ENCODE assay signal across 8 cellular contexts in genomic region chr19:5691205-5691929, GRCh38. TPM values are rescaled to one million over a fixed set of nuclear protein-coding genes. Genes with fewer than 3 reads are reported as not detected.
DNase-seq lines count a peak whose midpoint lies in the region; ATAC-seq, FAIRE-seq and TF ChIP-seq lines count a peak whose summit lies in the region.

No MANE protein-coding gene starts in this region.

- H3K9me1 ChIP-seq in K562 (ENCODE audit: control insufficient read depth, insufficient read depth, low read length) = peaks cover 17% of the 10 kb centered on the region

- H3K9ac ChIP-seq in SK-N-SH (peak overlapping the region; percentile 94), K562 (ENCODE audit: insufficient read depth in 1 of 2, low read depth in 2 of 2, low read length in 2 of 2) (peak overlapping the region; percentile 94 to 98)

- no TSS peak for BruUV-seq in K562 (replicated peaks; lab: Mats Ljungman, UMichigan)

- FAIRE-seq in K562 (lab: Jason Lieb, UNC) = peak; percentile 11

- H3K36me3 ChIP-seq in HEK293 (ENCODE audit: control insufficient read depth in 2 of 2, insufficient read depth in 1 of 2, low read length in 2 of 2) = peaks cover 5 to 61% of the 10 kb centered on the region in 2 experiments; a peak in 2 of 3 replicates
- peaks cover 9 to 47% of the 10 kb centered on the region in 2 experiments for H3K36me3 ChIP-seq in SK-N-SH (replicated peaks in 1 of 2; ENCODE audit: control insufficient read depth in 1 of 2, insufficient read depth in 2 of 2, low read length in 1 of 2)
- H3K36me3 ChIP-seq in K562 (ENCODE audit: control insufficient read depth, insufficient read depth, low read length) = peaks cover 61% of the 10 kb centered on the region

- WGBS in SK-N-SH (ENCODE audit: low lambda C conversion rate) = 3% methylated on average over 17 of the region's 43 CpGs
- under 1% methylated on average over 38 of the region's 43 CpGs for WGBS in K562 (ENCODE audit: insufficient coverage, low coverage, missing lambda C conversion rate)

- H4K20me1 ChIP-seq in SK-N-SH (ENCODE audit: insufficient read depth) (peaks cover 62% of the 10 kb centered on the region), K562 (replicated peaks; ENCODE audit: control insufficient read depth, insufficient read depth, low read length) (peaks cover 49% of the 10 kb centered on the region)

- peaks cover 44% of the 10 kb centered on the region for H3F3A ChIP-seq in SK-N-SH (replicated peaks; ENCODE audit: insufficient read depth)

- peak overlapping the region; percentile 100 for H3K27ac ChIP-seq in HEK293 (ENCODE audit: extremely low read depth, low read depth, low read length)
- peak overlapping the region; percentile 58 to 83; a peak in 3 of 4 replicates for H3K27ac ChIP-seq in SK-N-SH (ENCODE audit: low read depth in 2 of 2, low read length in 1 of 2)
- peak overlapping the region; percentile 96 for H3K27ac ChIP-seq in K562 (ENCODE audit: extremely low read depth, low read depth, low read length)

- no peaks in the 10 kb centered on the region for H3K9me2 ChIP-seq in SK-N-SH

- TF ChIP-seq EP300 in SK-N-SH (IDR thresholded peaks at IDR 0.05; ENCODE audit: borderline replicate concordance in 1 of 2, low read depth in 1 of 2, low read length in 1 of 2) = no peak
- TF ChIP-seq EP300 in K562 (IDR thresholded peaks at IDR 0.05; ENCODE audit: low read length) = no peak

- in situ Hi-C loops in ACHN (cut with HindIII; ENCODE audit: low pct_ligation_motif_present, low pct_unique_long_range_greater_than_20kb, low sequenced_read_pairs) (no loop called here), K562 (cut with MboI) (no loop called here)

- H3K4me2 ChIP-seq in SK-N-SH (peak overlapping the region; percentile 93), K562 (ENCODE audit: insufficient read depth, low read length) (peak overlapping the region; percentile 93)

- TF ChIP-seq POLR2A in K562 (conservative IDR thresholded peaks at IDR 0.05) = no peak; the same call in none of the 2 replicates

- H3K4me3 ChIP-seq in HEK293 (ENCODE audit: low read depth, low read length) (peak overlapping the region; percentile 97), SK-N-SH (ENCODE audit: low read depth in 2 of 2, low read length in 1 of 2) (peak overlapping the region; percentile 97), K562 (peak overlapping the region; percentile 100)

- POLR2A ChIA-PET in HEK293 (lab: Yijun Ruan, JAX) (interaction anchor here (0.5 to 3.7 kb wide), 9 partner anchors 8 to 643 kb away, joined by 3 to 62 read pairs (median 3); partner anchors contain the start of genes CATSPERD, LONP1, SAFB and SAFB2), SK-N-SH (lab: Yijun Ruan, JAX) (interaction anchor here (0.6 to 1.6 kb wide), 7 partner anchors 9 to 89 kb away, joined by 3 to 12 read pairs (median 5); partner anchors contain the start of genes CATSPERD, LONP1, SAFB and SAFB2), K562 (lab: Yijun Ruan, JAX) (interaction anchor here (0.5 to 3.0 kb wide), 18 partner anchors 9 to 900 kb away, joined by 3 to 31 read pairs (median 6); partner anchors contain the start of genes CATSPERD, DUS3L, LONP1 and MICOS13)

- H3K9me3 ChIP-seq in HEK293 (ENCODE audit: control insufficient read depth, insufficient read depth, low read depth, low read length) = no peaks in the 10 kb centered on the region
- H3K9me3 ChIP-seq in SK-N-SH = no peaks in the 10 kb centered on the region
- no peaks in the 10 kb centered on the region for H3K9me3 ChIP-seq in K562 (replicated peaks; ENCODE audit: control insufficient read depth, insufficient read depth, low read depth, low read length)

- ATAC-seq in K562 (peak; percentile 8), HG03280 (IDR thresholded peaks at IDR 0.05; ENCODE audit: unreplicated experiment) (no peak), HG02938 (IDR thresholded peaks at IDR 0.05; ENCODE audit: unreplicated experiment) (no peak)

- TF ChIP-seq RAD21 in SK-N-SH (IDR thresholded peaks at IDR 0.05; ENCODE audit: low read length) = no peak
- no peak for TF ChIP-seq RAD21 in K562 (CRISPR knock-in tag; conservative IDR thresholded peaks at IDR 0.05 in 1 of 2, IDR thresholded peaks at IDR 0.05 in 1 of 2)

- no peaks in the 10 kb centered on the region; the same call in 1 of the 2 replicates for H3K4me1 ChIP-seq in HEK293 (ENCODE audit: control insufficient read depth, insufficient read depth, low read length)
- peaks cover 0 to 25% of the 10 kb centered on the region in 2 experiments; a peak in 1 of 4 replicates for H3K4me1 ChIP-seq in SK-N-SH (ENCODE audit: control insufficient read depth in 1 of 2, insufficient read depth in 2 of 2, low read depth in 1 of 2, low read length in 1 of 2)
- H3K4me1 ChIP-seq in K562 (replicated peaks in 1 of 2; ENCODE audit: control insufficient read depth in 2 of 2, insufficient read depth in 2 of 2, low read length in 2 of 2) = peaks cover 15 to 75% of the 10 kb centered on the region in 2 experiments

- H3K27me3 ChIP-seq in SK-N-SH (ENCODE audit: insufficient read depth) (no peaks in the 10 kb centered on the region), K562 (ENCODE audit: control insufficient read depth in 2 of 2, insufficient read depth in 2 of 2, low read length in 2 of 2) (no peaks in the 10 kb centered on the region)

- H2AFZ ChIP-seq in SK-N-SH (ENCODE audit: low read depth) (no peak overlapping the region), K562 (ENCODE audit: low read depth, low read length) (no peak overlapping the region)

- CTCF ChIA-PET in HEK293 (lab: Yijun Ruan, JAX) = interaction anchor here (0.6 to 1.3 kb wide), 9 partner anchors 9 to 134 kb away, joined by 3 to 5 read pairs (median 3); no protein-coding TSS in a partner anchor
- CTCF ChIA-PET in SK-N-SH (lab: Yijun Ruan, JAX) = interaction anchor here (0.5 to 3.8 kb wide), 8 partner anchors 9 to 365 kb away, joined by 3 to 31 read pairs (median 3); partner anchors contain the start of genes CATSPERD and LONP1
- CTCF ChIA-PET in K562 (lab: Yijun Ruan, JAX; ENCODE audit: low intra/inter-chr PET ratio) = interaction anchor here (0.6 kb wide), 1 partner anchor 76 kb away, joined by 3 read pairs; no protein-coding TSS in a partner anchor

- intact Hi-C loops in K562 (cut with micrococcal nuclease) = loop anchor here (2.0 kb wide), 1 partner anchor 99 kb away; the partner anchor contains the start of gene DUS3L

- peak; percentile 21 for DNase-seq in ACHN
- DNase-seq in SK-N-SH = peak; percentile 67
- peak; percentile 62 to 68 (median 64) for DNase-seq in K562 (ENCODE audit: extremely low read depth in 1 of 4, low spot score in 3 of 4)
- peak; percentile 55 for DNase-seq in iris pigment epithelial cell (ENCODE audit: low read depth)
- DNase-seq in stimulated activated CD4-positive, alpha-beta T cell treated with anti-CD3 and anti-CD28 coated beads, Interleukin-2, amount 100 ng/mL, for 24 hours = peak; percentile 74 to 75

- no peak for TF ChIP-seq CTCF in HEK293 (tag by site-specific recombination; IDR thresholded peaks at IDR 0.05)
- no peak for TF ChIP-seq CTCF in SK-N-SH (IDR thresholded peaks at IDR 0.05)
- no peak for TF ChIP-seq CTCF in K562 (IDR thresholded peaks at IDR 0.05 in 2 of 3, conservative IDR thresholded peaks at IDR 0.05 in 1 of 3; ENCODE audit: insufficient read depth in 2 of 3, low read depth in 1 of 3, low read length in 3 of 3)

- H3K79me2 ChIP-seq in SK-N-SH (ENCODE audit: insufficient read depth) = peaks cover 53% of the 10 kb centered on the region
- peaks cover 60% of the 10 kb centered on the region for H3K79me2 ChIP-seq in K562 (ENCODE audit: control insufficient read depth, insufficient read depth, low read length)

RNA-seq across cellular contexts. Expression of gene RPL36, which starts 1.3 kb away (rescaled TPM):
- 871 and 1,383 TPM in 2 replicates for polyA plus RNA-seq in SK-N-SH (2012; rRNA removed)
- polyA plus RNA-seq in SK-N-SH (2012; cell fraction: cytosol; rRNA removed) = 933 and 1,018 TPM in 2 replicates
- polyA plus RNA-seq in SK-N-SH (2012; cell fraction: nucleus; rRNA removed) = 319 and 414 TPM in 2 replicates
- 84.7 and 180 TPM in 2 replicates for total RNA-seq in K562 (2011; cell fraction: chromatin; rRNA removed; ENCODE audit: low replicate concordance)
- total RNA-seq in K562 (2011; cell fraction: nucleolus; rRNA removed) = 420 and 494 TPM in 2 replicates
- total RNA-seq in K562 (2011; cell fraction: nucleoplasm; rRNA removed) = 317 and 516 TPM in 2 replicates
- total RNA-seq in K562 (2014; rRNA removed) = 2,132 and 2,298 TPM in 2 replicates
- total RNA-seq in K562 (2014; rRNA removed; fragmentation: Illumina TruSeq; extraction: Trizol) = 392 and 590 TPM in 2 replicates
- total RNA-seq in K562 (2015; rRNA removed; fragmentation: Illumina TruSeq; extraction: Trizol) = 1,406 and 1,507 TPM in 2 replicates
- 1,327 and 1,377 TPM in 2 replicates for total RNA-seq in K562 (2021)
- 695 and 1,029 TPM in 2 replicates for polyA plus RNA-seq in K562 (2011; rRNA removed)
- polyA plus RNA-seq in K562 (2011; cell fraction: cytosol; rRNA removed) = 629 and 993 TPM in 2 replicates
- 639 and 683 TPM in 2 replicates for polyA plus RNA-seq in K562 (2011; cell fraction: nucleus; rRNA removed)
- polyA plus RNA-seq in K562 (2012) = 2,027 and 2,339 TPM in 2 replicates
- 350 and 728 TPM in 2 replicates for polyA plus RNA-seq in K562 (2014; fragmentation: Illumina TruSeq; extraction: Trizol)
- polyA plus RNA-seq in K562 (2014; fragmentation: Nextera tagmentation; extraction: Ambion mirVana) = 1,000 to 10,000 TPM; 3,132 to 3,412 TPM
- 1,530 and 1,653 TPM in 2 replicates for polyA plus RNA-seq in K562 (2014; rRNA removed)
- 132 and 161 TPM in 2 replicates for polyA minus RNA-seq in K562 (2011; rRNA and poly(A)+ RNA removed)
- polyA minus RNA-seq in K562 (2011; cell fraction: cytosol; rRNA and poly(A)+ RNA removed) = 779 and 953 TPM in 2 replicates
- 134 and 203 TPM in 2 replicates for polyA minus RNA-seq in K562 (2011; cell fraction: nucleus; rRNA and poly(A)+ RNA removed)

RNA-seq across cellular contexts. Expression of gene HSD11B1L, which starts 10.5 kb away (rescaled TPM):
- polyA plus RNA-seq in SK-N-SH (2012; rRNA removed) (52.0 and 53.3 TPM in 2 replicates), K562 (2011; rRNA removed) (2.3 and 3.1 TPM in 2 replicates), K562 (2014; fragmentation: Illumina TruSeq; extraction: Trizol) (1.7 and 2.2 TPM in 2 replicates), K562 (2014; fragmentation: Nextera tagmentation; extraction: Ambion mirVana) (under 1 TPM; 0.31 to 0.36 TPM), K562 (2014; rRNA removed) (4.7 and 6.3 TPM in 2 replicates)
- polyA plus RNA-seq in SK-N-SH (2012; cell fraction: cytosol; rRNA removed) = 35.3 and 47.9 TPM in 2 replicates
- 43.7 and 46.7 TPM in 2 replicates for polyA plus RNA-seq in SK-N-SH (2012; cell fraction: nucleus; rRNA removed)
- total RNA-seq in K562 (2011; cell fraction: chromatin; rRNA removed; ENCODE audit: low replicate concordance) = 1.9 and 5.4 TPM in 2 replicates
- total RNA-seq in K562 (2011; cell fraction: nucleolus; rRNA removed) = 5.4 and 5.5 TPM in 2 replicates
- 4.8 TPM in 2 replicates for total RNA-seq in K562 (2011; cell fraction: nucleoplasm; rRNA removed)
- total RNA-seq in K562 (2014; rRNA removed) (4.9 and 7.7 TPM in 2 replicates), K562 (2014; rRNA removed; fragmentation: Illumina TruSeq; extraction: Trizol) (1.2 and 1.4 TPM in 2 replicates), K562 (2015; rRNA removed; fragmentation: Illumina TruSeq; extraction: Trizol) (2.0 and 2.3 TPM in 2 replicates), K562 (2021) (3.6 and 4.3 TPM in 2 replicates)
- polyA plus RNA-seq in K562 (2011; cell fraction: cytosol; rRNA removed) = 4.4 and 11.4 TPM in 2 replicates
- 7.8 and 11.4 TPM in 2 replicates for polyA plus RNA-seq in K562 (2011; cell fraction: nucleus; rRNA removed)
- 3.4 and 7.3 TPM in 2 replicates for polyA plus RNA-seq in K562 (2012)
- 0.39 and 0.63 TPM in 2 replicates for polyA minus RNA-seq in K562 (2011; rRNA and poly(A)+ RNA removed)
- 2.2 and 2.4 TPM in 2 replicates for polyA minus RNA-seq in K562 (2011; cell fraction: cytosol; rRNA and poly(A)+ RNA removed)
- polyA minus RNA-seq in K562 (2011; cell fraction: nucleus; rRNA and poly(A)+ RNA removed) = 0.56 and 0.94 TPM in 2 replicates

RNA-seq across cellular contexts. Expression of gene MICOS13, which starts 11.1 kb away (rescaled TPM):
- polyA plus RNA-seq in SK-N-SH (2012; rRNA removed) = 112 and 116 TPM in 2 replicates
- polyA plus RNA-seq in SK-N-SH (2012; cell fraction: cytosol; rRNA removed) = 56.7 and 76.6 TPM in 2 replicates
- 54.9 and 78.4 TPM in 2 replicates for polyA plus RNA-seq in SK-N-SH (2012; cell fraction: nucleus; rRNA removed)
- total RNA-seq in K562 (2011; cell fraction: chromatin; rRNA removed; ENCODE audit: low replicate concordance) = 10.1 and 39.6 TPM in 2 replicates
- 71.5 and 77.0 TPM in 2 replicates for total RNA-seq in K562 (2011; cell fraction: nucleolus; rRNA removed)
- total RNA-seq in K562 (2011; cell fraction: nucleoplasm; rRNA removed) = 30.0 and 32.6 TPM in 2 replicates
- total RNA-seq in K562 (2014; rRNA removed) = 220 and 383 TPM in 2 replicates
- total RNA-seq in K562 (2014; rRNA removed; fragmentation: Illumina TruSeq; extraction: Trizol) = 19.1 and 24.6 TPM in 2 replicates
- total RNA-seq in K562 (2015; rRNA removed; fragmentation: Illumina TruSeq; extraction: Trizol) = 94.0 and 105 TPM in 2 replicates
- 95.4 and 113 TPM in 2 replicates for total RNA-seq in K562 (2021)
- polyA plus RNA-seq in K562 (2011; rRNA removed) = 32.1 and 42.6 TPM in 2 replicates
- 60.9 and 173 TPM in 2 replicates for polyA plus RNA-seq in K562 (2011; cell fraction: cytosol; rRNA removed)
- polyA plus RNA-seq in K562 (2011; cell fraction: nucleus; rRNA removed) = 33.8 and 49.4 TPM in 2 replicates
- polyA plus RNA-seq in K562 (2012) = 68.5 and 125 TPM in 2 replicates
- 41.2 and 69.4 TPM in 2 replicates for polyA plus RNA-seq in K562 (2014; fragmentation: Illumina TruSeq; extraction: Trizol)
- 10 to 100 TPM; 15.5 to 49.4 TPM for polyA plus RNA-seq in K562 (2014; fragmentation: Nextera tagmentation; extraction: Ambion mirVana)
- polyA plus RNA-seq in K562 (2014; rRNA removed) = 124 and 202 TPM in 2 replicates
- polyA minus RNA-seq in K562 (2011; rRNA and poly(A)+ RNA removed) = 3.6 and 6.3 TPM in 2 replicates
- 17.7 and 22.1 TPM in 2 replicates for polyA minus RNA-seq in K562 (2011; cell fraction: cytosol; rRNA and poly(A)+ RNA removed)
- 17.0 and 19.5 TPM in 2 replicates for polyA minus RNA-seq in K562 (2011; cell fraction: nucleus; rRNA and poly(A)+ RNA removed)

RNA-seq across cellular contexts. Expression of gene LONP1, which starts 28.6 kb away (rescaled TPM):
- polyA plus RNA-seq in SK-N-SH (2012; rRNA removed) (75.4 and 111 TPM in 2 replicates), K562 (2011; rRNA removed) (84.5 and 110 TPM in 2 replicates), K562 (2014; fragmentation: Illumina TruSeq; extraction: Trizol) (76.5 and 160 TPM in 2 replicates), K562 (2014; fragmentation: Nextera tagmentation; extraction: Ambion mirVana) (1 to 10 TPM; 1.1 to 3.7 TPM), K562 (2014; rRNA removed) (138 and 161 TPM in 2 replicates)
- polyA plus RNA-seq in SK-N-SH (2012; cell fraction: cytosol; rRNA removed) = 49.3 and 74.2 TPM in 2 replicates
- polyA plus RNA-seq in SK-N-SH (2012; cell fraction: nucleus; rRNA removed) = 156 and 220 TPM in 2 replicates
- 180 and 424 TPM in 2 replicates for total RNA-seq in K562 (2011; cell fraction: chromatin; rRNA removed; ENCODE audit: low replicate concordance)
- 314 and 331 TPM in 2 replicates for total RNA-seq in K562 (2011; cell fraction: nucleolus; rRNA removed)
- total RNA-seq in K562 (2011; cell fraction: nucleoplasm; rRNA removed) = 165 and 217 TPM in 2 replicates
- total RNA-seq in K562 (2014; rRNA removed) (202 and 214 TPM in 2 replicates), K562 (2014; rRNA removed; fragmentation: Illumina TruSeq; extraction: Trizol) (26.9 and 37.3 TPM in 2 replicates), K562 (2015; rRNA removed; fragmentation: Illumina TruSeq; extraction: Trizol) (89.1 and 89.8 TPM in 2 replicates), K562 (2021) (207 and 238 TPM in 2 replicates)
- polyA plus RNA-seq in K562 (2011; cell fraction: cytosol; rRNA removed) = 121 and 226 TPM in 2 replicates
- polyA plus RNA-seq in K562 (2011; cell fraction: nucleus; rRNA removed) = 273 and 320 TPM in 2 replicates
- polyA plus RNA-seq in K562 (2012) = 122 and 281 TPM in 2 replicates
- 39.2 and 57.2 TPM in 2 replicates for polyA minus RNA-seq in K562 (2011; rRNA and poly(A)+ RNA removed)
- polyA minus RNA-seq in K562 (2011; cell fraction: cytosol; rRNA and poly(A)+ RNA removed) = 97.1 and 131 TPM in 2 replicates
- 67.5 and 106 TPM in 2 replicates for polyA minus RNA-seq in K562 (2011; cell fraction: nucleus; rRNA and poly(A)+ RNA removed)

RNA-seq across cellular contexts. Expression of gene CATSPERD, which starts 29.1 kb away (rescaled TPM):
- polyA plus RNA-seq in SK-N-SH (2012; rRNA removed) (not detected in 2 replicates), K562 (2011; rRNA removed) (not detected in 2 replicates), K562 (2014; fragmentation: Illumina TruSeq; extraction: Trizol) (not detected in 2 replicates), K562 (2014; fragmentation: Nextera tagmentation; extraction: Ambion mirVana) (not detected), K562 (2014; rRNA removed) (not detected in 2 replicates)
- polyA plus RNA-seq in SK-N-SH (2012; cell fraction: cytosol; rRNA removed) = 0.04 TPM in 1 of 2 replicates, not detected in the other
- 0.04 TPM in 1 of 2 replicates, not detected in the other for polyA plus RNA-seq in SK-N-SH (2012; cell fraction: nucleus; rRNA removed)
- not detected in 2 replicates for total RNA-seq in K562 (2011; cell fraction: chromatin; rRNA removed; ENCODE audit: low replicate concordance)
- not detected in 2 replicates for total RNA-seq in K562 (2011; cell fraction: nucleolus; rRNA removed)
- not detected in 2 replicates for total RNA-seq in K562 (2011; cell fraction: nucleoplasm; rRNA removed)
- total RNA-seq in K562 (2014; rRNA removed) (not detected in 2 replicates), K562 (2014; rRNA removed; fragmentation: Illumina TruSeq; extraction: Trizol) (not detected in 2 replicates), K562 (2015; rRNA removed; fragmentation: Illumina TruSeq; extraction: Trizol) (not detected in 2 replicates), K562 (2021) (not detected in 2 replicates)
- polyA plus RNA-seq in K562 (2011; cell fraction: cytosol; rRNA removed) = not detected in 2 replicates
- not detected in 2 replicates for polyA plus RNA-seq in K562 (2011; cell fraction: nucleus; rRNA removed)
- polyA plus RNA-seq in K562 (2012) = 0.04 TPM in 1 of 2 replicates, not detected in the other
- not detected in 2 replicates for polyA minus RNA-seq in K562 (2011; rRNA and poly(A)+ RNA removed)
- not detected in 2 replicates for polyA minus RNA-seq in K562 (2011; cell fraction: cytosol; rRNA and poly(A)+ RNA removed)
- not detected in 2 replicates for polyA minus RNA-seq in K562 (2011; cell fraction: nucleus; rRNA and poly(A)+ RNA removed)

Comparison
In these comparisons a context has a peak if more than half of its experiments do, and no peak if none do; other contexts are left out.
1. DNase-seq: peak in every context shown above with its lines; median percentile 74 in stimulated activated CD4-positive, alpha-beta T cell treated with anti-CD3 and anti-CD28 coated beads, Interleukin-2, amount 100 ng/mL, for 24 hours; 67 in SK-N-SH; 64 in K562; 55 in iris pigment epithelial cell; 21 in ACHN.